In the genomic region with DNA sequence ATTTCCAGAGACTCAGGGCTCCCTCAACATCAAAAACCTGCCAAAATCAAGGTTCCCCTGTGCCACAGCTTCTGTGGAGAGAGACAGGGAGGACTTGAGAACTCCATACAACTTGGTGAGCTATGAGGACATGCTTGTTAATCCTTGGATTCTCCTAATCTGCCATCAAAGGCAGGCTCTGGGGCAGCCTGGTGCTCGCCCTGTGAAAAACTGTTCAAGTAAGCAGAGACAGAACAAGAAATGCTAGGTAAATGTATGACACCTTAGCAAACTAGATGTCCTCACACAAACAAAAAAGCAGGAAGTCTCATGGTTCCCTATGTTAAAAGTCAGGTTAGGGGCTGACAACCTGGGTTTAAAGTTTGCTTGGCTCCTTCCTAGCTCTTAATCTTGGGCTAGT, we compare ENCODE assay signal across 2 cellular contexts.
TF ChIP-seq lines count a peak whose summit lies in the region.

No MANE protein-coding gene starts in this region.

TF ChIP-seq in IMR-90, 13 proteins besides CTCF, POLR2A, EP300 and RAD21:
- TF ChIP-seq, protein P1, sequence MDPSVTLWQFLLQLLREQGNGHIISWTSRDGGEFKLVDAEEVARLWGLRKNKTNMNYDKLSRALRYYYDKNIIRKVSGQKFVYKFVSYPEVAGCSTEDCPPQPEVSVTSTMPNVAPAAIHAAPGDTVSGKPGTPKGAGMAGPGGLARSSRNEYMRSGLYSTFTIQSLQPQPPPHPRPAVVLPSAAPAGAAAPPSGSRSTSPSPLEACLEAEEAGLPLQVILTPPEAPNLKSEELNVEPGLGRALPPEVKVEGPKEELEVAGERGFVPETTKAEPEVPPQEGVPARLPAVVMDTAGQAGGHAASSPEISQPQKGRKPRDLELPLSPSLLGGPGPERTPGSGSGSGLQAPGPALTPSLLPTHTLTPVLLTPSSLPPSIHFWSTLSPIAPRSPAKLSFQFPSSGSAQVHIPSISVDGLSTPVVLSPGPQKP (IDR thresholded peaks at IDR 0.05; ENCODE audit: borderline replicate concordance, low read depth, low read length): no peak
- TF ChIP-seq RCOR1 (IDR thresholded peaks at IDR 0.05; ENCODE audit: insufficient replicate concordance, low read length) (no peak), RFX5 (IDR thresholded peaks at IDR 0.05; ENCODE audit: low read depth, low read length) (no peak), NFE2L2 (IDR thresholded peaks at IDR 0.05; ENCODE audit: low read depth, low read length) (no peak), MXI1 (IDR thresholded peaks at IDR 0.05; ENCODE audit: borderline replicate concordance, low read depth, low read length) (no peak), MAFK (IDR thresholded peaks at IDR 0.05; ENCODE audit: low read depth, low read length) (no peak), SMC3 (IDR thresholded peaks at IDR 0.05; ENCODE audit: low read depth, low read length) (no peak), CHD1 (IDR thresholded peaks at IDR 0.05; ENCODE audit: low read depth, low read length) (no peak), BHLHE40 (IDR thresholded peaks at IDR 0.05; ENCODE audit: low read depth, low read length) (no peak), FOS (IDR thresholded peaks at IDR 0.05; ENCODE audit: low read depth, low read length) (no peak), CEBPB (IDR thresholded peaks at IDR 0.05; ENCODE audit: low read depth, low read length) (no peak), MAZ (IDR thresholded peaks at IDR 0.05; ENCODE audit: borderline replicate concordance, low read depth, low read length) (no peak)
- TF ChIP-seq, protein P2, sequence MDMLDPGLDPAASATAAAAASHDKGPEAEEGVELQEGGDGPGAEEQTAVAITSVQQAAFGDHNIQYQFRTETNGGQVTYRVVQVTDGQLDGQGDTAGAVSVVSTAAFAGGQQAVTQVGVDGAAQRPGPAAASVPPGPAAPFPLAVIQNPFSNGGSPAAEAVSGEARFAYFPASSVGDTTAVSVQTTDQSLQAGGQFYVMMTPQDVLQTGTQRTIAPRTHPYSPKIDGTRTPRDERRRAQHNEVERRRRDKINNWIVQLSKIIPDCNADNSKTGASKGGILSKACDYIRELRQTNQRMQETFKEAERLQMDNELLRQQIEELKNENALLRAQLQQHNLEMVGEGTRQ (IDR thresholded peaks at IDR 0.05; ENCODE audit: low read depth, low read length): no peak

TF ChIP-seq in endothelial cell of umbilical vein, 7 proteins besides CTCF, POLR2A, EP300 and RAD21:
- no peak for TF ChIP-seq EZH2 (IDR thresholded peaks at IDR 0.05; ENCODE audit: borderline replicate concordance, low read depth, low read length, severe bottlenecking)
- TF ChIP-seq FOS (IDR thresholded peaks at IDR 0.05; ENCODE audit: borderline replicate concordance, insufficient read depth, low read length): no peak
- no peak for TF ChIP-seq JUN (IDR thresholded peaks at IDR 0.05; ENCODE audit: borderline replicate concordance, insufficient read depth, insufficient read length, low read depth)
- no peak for TF ChIP-seq MYC (IDR thresholded peaks at IDR 0.05; ENCODE audit: low read depth, low read length)
- TF ChIP-seq GATA2 (IDR thresholded peaks at IDR 0.05; ENCODE audit: insufficient read depth, insufficient read length, low read depth, low read length): no peak
- TF ChIP-seq, protein P3, sequence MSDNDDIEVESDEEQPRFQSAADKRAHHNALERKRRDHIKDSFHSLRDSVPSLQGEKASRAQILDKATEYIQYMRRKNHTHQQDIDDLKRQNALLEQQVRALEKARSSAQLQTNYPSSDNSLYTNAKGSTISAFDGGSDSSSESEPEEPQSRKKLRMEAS (IDR thresholded peaks at IDR 0.05; ENCODE audit: insufficient read depth, insufficient read length): no peak
- TF ChIP-seq POLR2AphosphoS5 (IDR thresholded peaks at IDR 0.05; ENCODE audit: insufficient read depth, low read depth, low read length): no peak
